Comparison of ENCODE assay signal across 8 cellular contexts in genomic region chr17:29622337-29623282, GRCh38. TPM values are rescaled to one million over a fixed set of nuclear protein-coding genes. Genes with fewer than 3 reads are reported as not detected.
DNase-seq lines count a peak whose midpoint lies in the region; ATAC-seq and TF ChIP-seq lines count a peak whose summit lies in the region.

TSS of gene CORO6 (minus strand) at chr17:29622912. CDS start at chr17:29621421, 1,491 bp downstream.

- H3K27me3 ChIP-seq in NT2/D1 (ENCODE audit: insufficient read depth, insufficient read length) (peaks cover 40% of the 10 kb centered on the region), transverse colon (no peaks in the 10 kb centered on the region)

- no peaks in the 10 kb centered on the region for H3K36me3 ChIP-seq in NT2/D1 (ENCODE audit: insufficient read depth, insufficient read length, low read length)
- H3K36me3 ChIP-seq in transverse colon, result no peaks in the 10 kb centered on the region

- H3K4me1 ChIP-seq in NT2/D1 (ENCODE audit: insufficient read depth, insufficient read length) (peaks cover 24% of the 10 kb centered on the region), transverse colon (peaks cover 13 to 31% (median 19%) of the 10 kb centered on the region in 4 donors)

- TF ChIP-seq CTCF in HFF-Myc (IDR thresholded peaks at IDR 0.05; ENCODE audit: low read depth, low read length, missing control alignments) (no peak), fibroblast of villous mesenchyme (IDR thresholded peaks at IDR 0.05; ENCODE audit: insufficient read depth, low read depth, low read length) (no peak), transverse colon (IDR thresholded peaks at IDR 0.05) (no peak)

- no peaks in the 10 kb centered on the region for H3K27me3 Mint-ChIP-seq in activated T-helper 2 cell treated with anti-CD3 and anti-CD28 coated beads, Interferon-gamma antibody, Interleukin-2, Interleukin-4, amounts not matched to agents 10 μg/mL and 5 μg/mL and 100 μg/mL, durations not matched to agents 14 hours and 24 hours and 36 hours (ENCODE audit: low read depth)
- no peaks in the 10 kb centered on the region for H3K27me3 Mint-ChIP-seq in natural killer cell treated with Interleukin-12 subunit alpha and Interleukin-12 subunit beta and Interleukin-15 and Interleukin-18, amount 100 ng/mL, for 72 hours

- no peak within 1 kb of the TSS for H3K27ac Mint-ChIP-seq in activated T-helper 2 cell treated with anti-CD3 and anti-CD28 coated beads, Interferon-gamma antibody, Interleukin-2, Interleukin-4, amounts not matched to agents 10 μg/mL and 5 μg/mL and 100 μg/mL, durations not matched to agents 14 hours and 24 hours and 36 hours
- peak within 1 kb of the TSS; percentile 37 to 47 for H3K27ac Mint-ChIP-seq in natural killer cell treated with Interleukin-12 subunit alpha and Interleukin-12 subunit beta and Interleukin-15 and Interleukin-18, amount 100 ng/mL, for 72 hours

- intact Hi-C loops in activated T-helper 2 cell treated with anti-CD3 and anti-CD28 coated beads, Interferon-gamma antibody, Interleukin-2, Interleukin-4, amounts not matched to agents 10 μg/mL and 5 μg/mL and 100 μg/mL, durations not matched to agents 14 hours and 24 hours and 36 hours (cut with micrococcal nuclease), result no loop called here
- intact Hi-C loops in transverse colon (cut with DNase I; ENCODE audit: low total_unique reads), result no loop called here

- TF ChIP-seq POLR2A in transverse colon (IDR thresholded peaks at IDR 0.05), result no peak

- peak within 1 kb of the TSS; percentile 66 to 83 (median 78) for H3K27ac ChIP-seq in transverse colon

- 4% methylated on average over 54 of the region's 77 CpGs; no CpG with 5 or more reads in 1 of the 2 donors for WGBS in transverse colon (ENCODE audit: low coverage in 1 of 2), 2 donors

- H3K9me3 ChIP-seq in NT2/D1 (ENCODE audit: insufficient read depth, low read length) (0 out of 2 replicates have a peak, but pooled peaks cover under 1% of the 10 kb centered on the region), transverse colon (no peaks in the 10 kb centered on the region)

- peak; percentile 77 to 86 for ATAC-seq in natural killer cell treated with Interleukin-12 subunit alpha and Interleukin-12 subunit beta and Interleukin-15 and Interleukin-18, amount 100 ng/mL, for 72 hours
- no peak for ATAC-seq in HG03565 (IDR thresholded peaks at IDR 0.05; ENCODE audit: unreplicated experiment)

- H3K4me3 ChIP-seq in HFF-Myc (replicated peaks; ENCODE audit: low read depth, low read length) (peak within 1 kb of the TSS; percentile 51), NT2/D1 (ENCODE audit: insufficient read length, low read depth) (peak within 1 kb of the TSS; percentile 49), fibroblast of villous mesenchyme (ENCODE audit: low read depth, low read length) (peak within 1 kb of the TSS; percentile 81), transverse colon (peak within 1 kb of the TSS; percentile 46 to 72 (median 56))

- H3K36me3 Mint-ChIP-seq in activated T-helper 2 cell treated with anti-CD3 and anti-CD28 coated beads, Interferon-gamma antibody, Interleukin-2, Interleukin-4, amounts not matched to agents 10 μg/mL and 5 μg/mL and 100 μg/mL, durations not matched to agents 14 hours and 24 hours and 36 hours (ENCODE audit: low read depth), result peaks cover 17% of the 10 kb centered on the region
- no peaks in the 10 kb centered on the region for H3K36me3 Mint-ChIP-seq in natural killer cell treated with Interleukin-12 subunit alpha and Interleukin-12 subunit beta and Interleukin-15 and Interleukin-18, amount 100 ng/mL, for 72 hours

- peaks cover 39% of the 10 kb centered on the region for H3K4me1 Mint-ChIP-seq in activated T-helper 2 cell treated with anti-CD3 and anti-CD28 coated beads, Interferon-gamma antibody, Interleukin-2, Interleukin-4, amounts not matched to agents 10 μg/mL and 5 μg/mL and 100 μg/mL, durations not matched to agents 14 hours and 24 hours and 36 hours (ENCODE audit: low read depth)
- H3K4me1 Mint-ChIP-seq in natural killer cell treated with Interleukin-12 subunit alpha and Interleukin-12 subunit beta and Interleukin-15 and Interleukin-18, amount 100 ng/mL, for 72 hours (ENCODE audit: low read depth in 2 of 2), result peaks cover 10 to 20% of the 10 kb centered on the region in 2 donors

- peak; percentile 51 for DNase-seq in Daoy (ENCODE audit: low read depth)
- no peak for DNase-seq in HFF-Myc (ENCODE audit: extremely low read depth, low read depth)
- peak; percentile 48 for DNase-seq in NT2/D1 (ENCODE audit: low read depth, low spot score)
- peak; percentile 50 for DNase-seq in activated T-helper 2 cell treated with anti-CD3 and anti-CD28 coated beads, Interferon-gamma antibody, Interleukin-2, Interleukin-4, amounts not matched to agents 10 μg/mL and 5 μg/mL and 100 μg/mL, durations not matched to agents 14 hours and 24 hours and 36 hours (ENCODE audit: low spot score)
- DNase-seq in fibroblast of villous mesenchyme (ENCODE audit: low read depth), result peak; percentile 42
- peak; percentile 65 for DNase-seq in natural killer cell treated with Interleukin-12 subunit alpha and Interleukin-12 subunit beta and Interleukin-15 and Interleukin-18, amount 100 ng/mL, for 72 hours (ENCODE audit: low spot score)
- peak; percentile 47 for DNase-seq in transverse colon

- H3K9me3 Mint-ChIP-seq in activated T-helper 2 cell treated with anti-CD3 and anti-CD28 coated beads, Interferon-gamma antibody, Interleukin-2, Interleukin-4, amounts not matched to agents 10 μg/mL and 5 μg/mL and 100 μg/mL, durations not matched to agents 14 hours and 24 hours and 36 hours, result no peaks in the 10 kb centered on the region
- H3K9me3 Mint-ChIP-seq in natural killer cell treated with Interleukin-12 subunit alpha and Interleukin-12 subunit beta and Interleukin-15 and Interleukin-18, amount 100 ng/mL, for 72 hours, result no peaks in the 10 kb centered on the region

- H3K4me3 Mint-ChIP-seq in activated T-helper 2 cell treated with anti-CD3 and anti-CD28 coated beads, Interferon-gamma antibody, Interleukin-2, Interleukin-4, amounts not matched to agents 10 μg/mL and 5 μg/mL and 100 μg/mL, durations not matched to agents 14 hours and 24 hours and 36 hours (ENCODE audit: low read depth), result peak within 1 kb of the TSS; percentile 82
- H3K4me3 Mint-ChIP-seq in natural killer cell treated with Interleukin-12 subunit alpha and Interleukin-12 subunit beta and Interleukin-15 and Interleukin-18, amount 100 ng/mL, for 72 hours, result peak within 1 kb of the TSS; percentile 67

- TF ChIP-seq EP300 in transverse colon (IDR thresholded peaks at IDR 0.05; ENCODE audit: low read depth), result no peak

- peak within 1 kb of the TSS; percentile 90 for H3K9ac ChIP-seq in NT2/D1 (ENCODE audit: insufficient read length, low read depth)

- in situ Hi-C loops in transverse colon (cut with MboI; ENCODE audit: low pct_ligation_motif_present in 1 of 4, low pct_unique_long_range_greater_than_20kb in 1 of 4, low sequenced_read_pairs in 3 of 4), result loop anchor here in 1 of 4 donors (25.0 kb wide), 1 partner anchor 315 kb away; the partner anchor contains the start of genes EFCAB5 and SSH2

RNA-seq across cellular contexts. Expression of gene CORO6, which starts in this region (rescaled TPM):
- 0.51 TPM in 1 of 2 replicates, not detected in the other for total RNA-seq in Daoy (2014; rRNA removed; shearing (Covaris generic))
- 3.1 and 3.8 TPM in 2 replicates for total RNA-seq in activated T-helper 2 cell treated with anti-CD3 and anti-CD28 coated beads, Interferon-gamma antibody, Interleukin-2, Interleukin-4, amounts not matched to agents 10 μg/mL and 5 μg/mL and 100 μg/mL, durations not matched to agents 14 hours and 24 hours and 36 hours
- total RNA-seq in fibroblast of villous mesenchyme, result 5.6 and 7.4 TPM in 2 replicates
- 10 to 100 TPM in 1 of 2 donors, 1 to 10 TPM in 1; 2.1 to 10.2 TPM for total RNA-seq in natural killer cell treated with Interleukin-12 subunit alpha and Interleukin-12 subunit beta and Interleukin-15 and Interleukin-18, amount 100 ng/mL, for 72 hours
- total RNA-seq in transverse colon, result 10 to 100 TPM; 12.2 to 37.4 (median 13.9) TPM

Comparison
In these comparisons a context has a peak if more than half of its experiments do, and no peak if none do; other contexts are left out.
1. Peak in DNase-seq in Daoy; RNA of the gene not detected or under 1 TPM.